Comparison of ENCODE assay signal across 9 cellular contexts in genomic region chr10:6200588-6201510, GRCh38. TPM values are rescaled to one million over a fixed set of nuclear protein-coding genes. Genes with fewer than 3 reads are reported as not detected.
A peak's percentile ranks its signal among the peaks of the same experiment; 100 is the strongest.
DNase-seq lines count a peak whose midpoint lies in the region; ATAC-seq and TF ChIP-seq lines count a peak whose summit lies in the region.
"Had no signal": no experiment of that assay in that cellular context is flagged by ENCODE, and none has a peak within 500 bp of the region (broad histone marks: within the 10 kb centered on the region; RNA-seq: fewer than 3 reads in every experiment).

No MANE protein-coding gene starts in this region.

- H3K27me3 ChIP-seq in liver (ENCODE audit: control insufficient read depth in 4 of 4, insufficient read depth in 4 of 4, low read length in 3 of 4) = no peaks in the 10 kb centered on the region

- CTCF ChIA-PET in T-cell (lab: Charles Lee) = interaction anchor here (0.5 to 3.7 kb wide), 10 partner anchors 28 to 1671 kb away, joined by 3 to 42 read pairs (median 6); no protein-coding TSS in a partner anchor

- ATAC-seq in T-cell (replicated peaks in 1 of 4) (peak; percentile 0 to 10 (median 3)), GM19455 (IDR thresholded peaks at IDR 0.05; ENCODE audit: unreplicated experiment) (no peak)
- ATAC-seq in stimulated activated naive CD8-positive, alpha-beta T cell treated with anti-CD3 and anti-CD28 coated beads, Interleukin-15, Interleukin-2, amounts not matched to agents 100 U/mL and 50 U/mL, for 24 hours = peak; percentile 1

- peak in 1 of 2 donors; percentile 27 for TF ChIP-seq RAD21 in liver (IDR thresholded peaks at IDR 0.05)

- peak overlapping the region; percentile 74 to 84 for H3K27ac Mint-ChIP-seq in T-cell

- H3K9me3 Mint-ChIP-seq in T-cell = no peaks in the 10 kb centered on the region

- H3K27me3 Mint-ChIP-seq in T-cell = no peaks in the 10 kb centered on the region

- H3K9me3 ChIP-seq in liver (ENCODE audit: control insufficient read depth in 4 of 4, low read length in 3 of 4) = no peaks in the 10 kb centered on the region

- peak overlapping the region; percentile 37 to 39 for H3K27ac ChIP-seq in liver (ENCODE audit: low read depth in 1 of 2, low read length in 2 of 2)
- H3K27ac ChIP-seq: foreskin keratinocyte had no signal

- H3K4me3 ChIP-seq in liver (ENCODE audit: low read depth in 1 of 3, low read length in 3 of 3) = peak overlapping the region in 1 of 3 donors; percentile 59

- 1% methylated on average over 64 of the region's 64 CpGs for WGBS in liver

- H3K4me3 Mint-ChIP-seq in T-cell = peak overlapping the region; percentile 79 to 99 (median 83)

- peak overlapping the region in 1 of 2 donors; percentile 44 for H3K9ac ChIP-seq in liver (ENCODE audit: low read depth in 1 of 2, low read length in 2 of 2)

- TF ChIP-seq CTCF in liver (IDR thresholded peaks at IDR 0.05; ENCODE audit: low read depth, low read length, missing input control) = no peak

- H3K36me3 ChIP-seq in liver (ENCODE audit: control insufficient read depth in 4 of 4, insufficient read depth in 3 of 4, low read depth in 1 of 4, low read length in 3 of 4) = no peaks in the 10 kb centered on the region

- H3K36me3 Mint-ChIP-seq in T-cell = peaks cover 8% of the 10 kb centered on the region

- H3K4me1 ChIP-seq in liver (ENCODE audit: control insufficient read depth in 4 of 4, insufficient read depth in 4 of 4, low read length in 3 of 4) = peaks cover 23 to 57% (median 38%) of the 10 kb centered on the region in 4 donors

- peaks cover 24 to 36% (median 30%) of the 10 kb centered on the region in 3 donors for H3K4me1 Mint-ChIP-seq in T-cell

- peak; percentile 22 for DNase-seq in activated effector memory CD4-positive, alpha-beta T cell treated with Interleukin-2 at 50 U/mL for 16 hours
- no peak for DNase-seq in activated effector memory CD4-positive, alpha-beta T cell treated with anti-CD3 and anti-CD28 coated beads, Interleukin-2, amount 50 U/mL, for 16 hours
- DNase-seq in T-cell = peak in 29 of 34 experiments; percentile 14 to 66 (median 40)
- DNase-seq in central memory CD4-positive, alpha-beta T cell = peak; percentile 27
- peak; percentile 25 for DNase-seq in stimulated activated naive CD8-positive, alpha-beta T cell treated with anti-CD3 and anti-CD28 coated beads, Interleukin-15, Interleukin-2, amounts not matched to agents 100 U/mL and 50 U/mL, for 24 hours
- DNase-seq in amniotic stem cell (lab: John Stamatoyannopoulos, UW) = no peak

- POLR2A ChIA-PET in T-cell (lab: Charles Lee) = no interaction called here

TF ChIP-seq in liver, 16 proteins besides CTCF, POLR2A, EP300 and RAD21:
- no peak for TF ChIP-seq YY1 (IDR thresholded peaks at IDR 0.05)
- no peak for TF ChIP-seq EGR1 (IDR thresholded peaks at IDR 0.05; ENCODE audit: low read depth in 2 of 2)
- peak; percentile 33 for TF ChIP-seq SP1 (IDR thresholded peaks at IDR 0.05)
- TF ChIP-seq RXRA (IDR thresholded peaks at IDR 0.05) = peak; percentile 57 to 64
TF ChIP-seq in liver: peak in this region for 2.

RNA-seq across cellular contexts. Expression of gene PFKFB3, which starts 1.9 kb away (rescaled TPM):
- total RNA-seq in T-cell = 10 to 100 TPM; 48.7 to 99.2 (median 93.9) TPM
- total RNA-seq in liver = 1 to 10 TPM; 5.4 to 9.1 TPM
- 1 to 10 TPM; 1.6 to 6.1 TPM for polyA plus RNA-seq in liver

Comparison
In these comparisons a context has a peak if more than half of its experiments do, and no peak if none do; other contexts are left out.
1. DNase-seq: peak in activated effector memory CD4-positive, alpha-beta T cell treated with Interleukin-2 at 50 U/mL for 16 hours (single experiment), T-cell (29 of 34), central memory CD4-positive, alpha-beta T cell (single experiment) and stimulated activated naive CD8-positive, alpha-beta T cell treated with anti-CD3 and anti-CD28 coated beads, Interleukin-15, Interleukin-2, amounts not matched to agents 100 U/mL and 50 U/mL, for 24 hours (single experiment); none in activated effector memory CD4-positive, alpha-beta T cell treated with anti-CD3 and anti-CD28 coated beads, Interleukin-2, amount 50 U/mL, for 16 hours (single experiment) and amniotic stem cell (single experiment).
2. RNA of gene PFKFB3, which starts 1.9 kb away (total RNA-seq): 48.7 to 99.2 TPM in T-cell; 5.4 to 9.1 TPM in liver; every median in the first group is over 4 times any median in the second.